Comparison of ENCODE assay signal across 8 cellular contexts in genomic region chr3:133662256-133662773, GRCh38. TPM values are rescaled to one million over a fixed set of nuclear protein-coding genes. Genes with fewer than 3 reads are reported as not detected.
DNase-seq lines count a peak whose midpoint lies in the region; ATAC-seq, FAIRE-seq and TF ChIP-seq lines count a peak whose summit lies in the region.

No MANE protein-coding gene starts in this region.

- H3K4me3 Mint-ChIP-seq in brain = peak overlapping the region; percentile 97 to 100 (median 99)

- no peaks in the 10 kb centered on the region for H3K9me3 ChIP-seq in OCI-LY1 (ENCODE audit: low read length)
- no peaks in the 10 kb centered on the region for H3K9me3 ChIP-seq in keratinocyte (ENCODE audit: control insufficient read depth, low read depth, low read length)

- H3K79me2 ChIP-seq in OCI-LY1 (ENCODE audit: insufficient read depth, low read length) = peaks cover 43% of the 10 kb centered on the region
- H3K79me2 ChIP-seq in keratinocyte (ENCODE audit: control insufficient read depth, insufficient read depth, low read length) = peaks cover 34% of the 10 kb centered on the region

- peaks cover 17% of the 10 kb centered on the region for H3K36me3 Mint-ChIP-seq in brain

- TF ChIP-seq CTCF in OCI-LY1 (IDR thresholded peaks at IDR 0.05; ENCODE audit: low read length) = peak; percentile 27; the same call in 1 of the 2 replicates
- TF ChIP-seq CTCF in brain (conservative IDR thresholded peaks at IDR 0.05) = peak; percentile 11 to 34
- peak in 2 of 3 experiments; percentile 34 to 35 for TF ChIP-seq CTCF in keratinocyte (optimal IDR thresholded peaks at IDR 0.05 in 1 of 3, IDR thresholded peaks at IDR 0.05 in 1 of 3, conservative IDR thresholded peaks at IDR 0.05 in 1 of 3; ENCODE audit: extremely low read depth in 1 of 3, insufficient read depth in 2 of 3, low read length in 3 of 3)

- no peaks in the 10 kb centered on the region for H3K9me1 ChIP-seq in keratinocyte (ENCODE audit: control insufficient read depth, extremely low read depth, insufficient read depth, low read length)

- H2AFZ ChIP-seq in OCI-LY1 (ENCODE audit: low read length) = peak overlapping the region; percentile 24; the same call in 1 of the 2 replicates
- peak overlapping the region; percentile 88 for H2AFZ ChIP-seq in keratinocyte (ENCODE audit: control insufficient read depth, low read length)

- dilution Hi-C loops in keratinocyte (cut with MboI; ENCODE audit: extremely low pct_ligation_motif_present, low sequenced_read_pairs) = no loop called here

- peak overlapping the region; percentile 97 to 100 (median 99) for H3K27ac Mint-ChIP-seq in brain

- H3K4me2 ChIP-seq in OCI-LY1 (ENCODE audit: low read length) (peak overlapping the region; percentile 98), keratinocyte (ENCODE audit: control insufficient read depth, extremely low read depth, insufficient read depth, low read depth, low read length) (peak overlapping the region; percentile 77)

- FAIRE-seq in keratinocyte (lab: Jason Lieb, UNC) = no peak

- H3K27me3 ChIP-seq in OCI-LY1 (ENCODE audit: insufficient read depth, low read length) (no peaks in the 10 kb centered on the region), keratinocyte (ENCODE audit: control insufficient read depth, extremely low read depth, insufficient read depth, low read length) (no peaks in the 10 kb centered on the region)

- H3K27ac ChIP-seq in OCI-LY1 (ENCODE audit: low read depth, low read length, poor library complexity, severe bottlenecking) (peak overlapping the region; percentile 61), keratinocyte (ENCODE audit: control insufficient read depth, insufficient read depth, low read length) (peak overlapping the region; percentile 82)

- peak; percentile 29 for ATAC-seq in GM19324 (IDR thresholded peaks at IDR 0.05; ENCODE audit: low FRiP score, unreplicated experiment)
- ATAC-seq in HG03439 (IDR thresholded peaks at IDR 0.05; ENCODE audit: unreplicated experiment) = peak; percentile 31

- H3K4me1 Mint-ChIP-seq in brain = peaks cover 45% of the 10 kb centered on the region

- H3K4me3 ChIP-seq in OCI-LY1 (ENCODE audit: low read depth, low read length, poor library complexity, severe bottlenecking) (peak overlapping the region; percentile 89), keratinocyte (ENCODE audit: control insufficient read depth in 2 of 3, extremely low read depth in 1 of 3, insufficient read depth in 2 of 3, low read depth in 1 of 3, low read length in 3 of 3) (peak overlapping the region; percentile 82 to 99 (median 95))

- peaks cover 7% of the 10 kb centered on the region for H3K27me3 Mint-ChIP-seq in brain

- no peaks in the 10 kb centered on the region for H3K9me2 ChIP-seq in OCI-LY1 (ENCODE audit: low read depth, low read length)

- no peaks in the 10 kb centered on the region for H3F3A ChIP-seq in OCI-LY1 (ENCODE audit: insufficient read depth, low read length)

- H3K9me3 Mint-ChIP-seq in brain = peaks cover 0 to 2% (median 0%) of the 10 kb centered on the region in 5 experiments

- H3K9ac ChIP-seq in OCI-LY1 (ENCODE audit: low read length) = peak overlapping the region; percentile 97
- H3K9ac ChIP-seq in keratinocyte (ENCODE audit: control insufficient read depth, extremely low read depth, insufficient read depth, low read length) = peak overlapping the region; percentile 95

- DNase-seq in COR-L47 (lab: John Stamatoyannopoulos, UW) = peak; percentile 61
- DNase-seq in keratinocyte (ENCODE audit: low read depth, low spot score) = no peak
- DNase-seq in stimulated activated CD4-positive, alpha-beta T cell treated with anti-CD3 and anti-CD28 coated beads, Interleukin-2, amount 100 ng/mL, for 24 hours = peak; percentile 18 to 24
- DNase-seq in NCI-H2029 (lab: John Stamatoyannopoulos, UW) = no peak

- H3K36me3 ChIP-seq in OCI-LY1 (ENCODE audit: insufficient read depth, low read length) = peaks cover 34% of the 10 kb centered on the region
- peaks cover 4 to 5% of the 10 kb centered on the region in 2 experiments for H3K36me3 ChIP-seq in keratinocyte (ENCODE audit: control insufficient read depth in 2 of 2, extremely low read depth in 1 of 2, insufficient read depth in 2 of 2, low read length in 2 of 2)

- peaks cover 45% of the 10 kb centered on the region for H3K4me1 ChIP-seq in OCI-LY1 (ENCODE audit: insufficient read depth, low read length, severe bottlenecking)
- peaks cover 18% of the 10 kb centered on the region for H3K4me1 ChIP-seq in keratinocyte (ENCODE audit: control insufficient read depth, extremely low read depth, insufficient read depth, low read length)

- H4K20me1 ChIP-seq in OCI-LY1 (ENCODE audit: insufficient read depth, low read length) (no peaks in the 10 kb centered on the region), keratinocyte (ENCODE audit: control insufficient read depth, extremely low read depth, insufficient read depth, low read length) (no peaks in the 10 kb centered on the region)

RNA-seq across cellular contexts. Expression of gene TOPBP1, which starts 0.6 kb away (rescaled TPM):
- polyA plus RNA-seq in brain (ENCODE audit: insufficient read depth, low read depth, low replicate concordance) = 19.6 TPM
- 19.1 to 26.1 TPM (median 20.7 TPM) in 3 replicates for polyA plus RNA-seq in keratinocyte
- 8.9 TPM for polyA plus RNA-seq in keratinocyte (2011; ENCODE audit: low read depth)
- 9.6 and 17.0 TPM in 2 replicates for polyA plus RNA-seq in keratinocyte (2011; cell fraction: cytosol; rRNA removed)
- polyA plus RNA-seq in keratinocyte (2011; cell fraction: nucleus; rRNA removed) = 31.5 and 43.8 TPM in 2 replicates
- polyA plus RNA-seq in keratinocyte (2012; ENCODE audit: low replicate concordance) = 7.7 and 14.1 TPM in 2 replicates
- polyA minus RNA-seq in keratinocyte = 6.1 to 38.1 TPM (median 20.0 TPM) in 3 replicates
- polyA minus RNA-seq in keratinocyte (2011; cell fraction: cytosol; rRNA and poly(A)+ RNA removed) = 11.1 TPM
- 19.7 and 32.5 TPM in 2 replicates for polyA minus RNA-seq in keratinocyte (2011; cell fraction: nucleus; rRNA and poly(A)+ RNA removed)

Comparison
In these comparisons a context has a peak if more than half of its experiments do, and no peak if none do; other contexts are left out.
1. DNase-seq: peak in COR-L47 (single experiment) and stimulated activated CD4-positive, alpha-beta T cell treated with anti-CD3 and anti-CD28 coated beads, Interleukin-2, amount 100 ng/mL, for 24 hours (2 of 2); none in keratinocyte (single experiment) and NCI-H2029 (single experiment).
2. Peak in every context shown above with its lines, with median percentiles within 50 percentile points of each other: CTCF ChIP-seq.